In genomic region chr1:236354330-236355147, GRCh38 we compare ENCODE assay signal across 21 cellular contexts. TPM values are rescaled to one million over a fixed set of nuclear protein-coding genes. Genes with fewer than 3 reads are reported as not detected.
DNase-seq lines count a peak whose midpoint lies in the region; ATAC-seq and TF ChIP-seq lines count a peak whose summit lies in the region.
"Had no signal": no experiment of that assay in that cellular context is flagged by ENCODE, and none has a peak within 500 bp of the region (broad histone marks: within the 10 kb centered on the region; RNA-seq: fewer than 3 reads in every experiment).

No MANE protein-coding gene starts in this region.

- ATAC-seq in naive thymus-derived CD4-positive, alpha-beta T cell = no peak
- ATAC-seq in HG03342 (IDR thresholded peaks at IDR 0.05; ENCODE audit: unreplicated experiment) = no peak
- ATAC-seq: activated T-helper 17 cell treated with anti-CD3 and anti-CD28 coated beads, Interleukin-2, amount 50 U/mL, for 72 hours; gastroesophageal sphincter had no signal

- no peaks in the 10 kb centered on the region for H3K27me3 ChIP-seq in kidney epithelial cell (ENCODE audit: control insufficient read depth, insufficient read depth, low read length)
- H3K27me3 ChIP-seq in naive thymus-derived CD4-positive, alpha-beta T cell (ENCODE audit: control insufficient read depth in 2 of 2, insufficient read depth in 2 of 2, low read length in 2 of 2) = no peaks in the 10 kb centered on the region
- H3K27me3 ChIP-seq: ascending aorta; BLaER1 treated with 17β-estradiol and CSF1 and Interleukin-3, amounts not matched to agents 10 nM and 100 nM; gastroesophageal sphincter had no signal

- in situ Hi-C loops in KBM-7 (cut with MboI; ENCODE audit: low pct_unique_long_range_greater_than_20kb, low sequenced_read_pairs) (no loop called here), astrocyte of the cerebellum (cut with HindIII; ENCODE audit: low sequenced_read_pairs) (no loop called here)

- no peak overlapping the region for H3K4me3 Mint-ChIP-seq in naive thymus-derived CD4-positive, alpha-beta T cell
- H3K4me3 Mint-ChIP-seq: activated CD4-positive, alpha-beta memory T cell treated with anti-CD3 and anti-CD28 coated beads for 36 hours; activated T-helper 17 cell treated with anti-CD3 and anti-CD28 coated beads, Interleukin-2, amount 50 U/mL, for 72 hours had no signal

- H3K27me3 Mint-ChIP-seq in naive thymus-derived CD4-positive, alpha-beta T cell = peaks cover 10 to 16% (median 14%) of the 10 kb centered on the region in 5 donors

- POLR2A ChIA-PET in naive thymus-derived CD4-positive, alpha-beta T cell (lab: Charles Lee) = no interaction called here

- peaks cover 6 to 21% (median 14%) of the 10 kb centered on the region in 11 donors for H3K9me3 Mint-ChIP-seq in naive thymus-derived CD4-positive, alpha-beta T cell

- H3K36me3 ChIP-seq in kidney epithelial cell (ENCODE audit: control insufficient read depth, insufficient read depth, low read length) = no peaks in the 10 kb centered on the region
- H3K36me3 ChIP-seq in naive thymus-derived CD4-positive, alpha-beta T cell (ENCODE audit: control insufficient read depth in 2 of 3, insufficient read depth in 3 of 3, low read length in 3 of 3) = no peaks in the 10 kb centered on the region
- H3K36me3 ChIP-seq: ascending aorta; BLaER1 treated with 17β-estradiol and CSF1 and Interleukin-3, amounts not matched to agents 10 nM and 100 nM; gastroesophageal sphincter had no signal

- DNase-seq in EL = peak; percentile 49
- DNase-seq in KBM-7 = peak; percentile 46
- peak; percentile 28 for DNase-seq in astrocyte of the cerebellum (ENCODE audit: low read depth)
- peak; percentile 31 for DNase-seq in kidney epithelial cell (ENCODE audit: low read depth)
- no peak for DNase-seq in naive thymus-derived CD4-positive, alpha-beta T cell
- no peak for DNase-seq in NCI-H1694 (lab: John Stamatoyannopoulos, UW)
- no peak for DNase-seq in NCI-H510A (lab: John Stamatoyannopoulos, UW)
- DNase-seq: activated CD4-positive, alpha-beta memory T cell treated with anti-CD3 and anti-CD28 coated beads for 36 hours; effector memory CD4-positive, alpha-beta T cell; H7; NCI-H187; NCI-H524 treated with DMSO at 0.1 percent for 48 hours; stimulated activated CD4-positive, alpha-beta T cell treated with anti-CD3 and anti-CD28 coated beads, Interleukin-15, amount 100 ng/mL, for 24 hours; T-helper 9 cell had no signal

- H3K36me3 Mint-ChIP-seq in naive thymus-derived CD4-positive, alpha-beta T cell = peaks cover 0 to 12% (median 0%) of the 10 kb centered on the region in 5 donors

- CTCF ChIA-PET in naive thymus-derived CD4-positive, alpha-beta T cell (lab: Charles Lee) = no interaction called here

- intact Hi-C loops in naive thymus-derived CD4-positive, alpha-beta T cell (cut with micrococcal nuclease) = no loop called here

- no peak overlapping the region for H3K27ac ChIP-seq in naive thymus-derived CD4-positive, alpha-beta T cell (ENCODE audit: low read depth, low read length)
- H3K27ac ChIP-seq: ascending aorta; BLaER1 treated with 17β-estradiol and CSF1 and Interleukin-3, amounts not matched to agents 10 nM and 100 nM; gastroesophageal sphincter; KMS-11; RWPE1 had no signal

- no peak overlapping the region for H3K27ac Mint-ChIP-seq in naive thymus-derived CD4-positive, alpha-beta T cell
- H3K27ac Mint-ChIP-seq: activated CD4-positive, alpha-beta memory T cell treated with anti-CD3 and anti-CD28 coated beads for 36 hours; activated T-helper 17 cell treated with anti-CD3 and anti-CD28 coated beads, Interleukin-2, amount 50 U/mL, for 72 hours had no signal

- H3K4me1 Mint-ChIP-seq in naive thymus-derived CD4-positive, alpha-beta T cell = peaks cover 0 to 1% (median 0%) of the 10 kb centered on the region in 7 donors
- H3K4me1 Mint-ChIP-seq: activated T-helper 17 cell treated with anti-CD3 and anti-CD28 coated beads, Interleukin-2, amount 50 U/mL, for 72 hours had no signal

- H3K4me1 ChIP-seq in naive thymus-derived CD4-positive, alpha-beta T cell (ENCODE audit: control insufficient read depth in 2 of 2, insufficient read depth in 2 of 2, low read length in 2 of 2) = no peaks in the 10 kb centered on the region
- H3K4me1 ChIP-seq: ascending aorta, gastroesophageal sphincter had no signal

- H3K9me3 ChIP-seq in naive thymus-derived CD4-positive, alpha-beta T cell (ENCODE audit: control insufficient read depth in 2 of 3, low read length in 3 of 3) = no peaks in the 10 kb centered on the region

- TF ChIP-seq CTCF in astrocyte of the cerebellum (IDR thresholded peaks at IDR 0.05; ENCODE audit: low read depth, low read length, missing control alignments) (no peak), kidney epithelial cell (IDR thresholded peaks at IDR 0.05; ENCODE audit: insufficient read depth, low read length, poor library complexity, severe bottlenecking) (no peak)

- no peak overlapping the region for H3K4me3 ChIP-seq in astrocyte of the cerebellum (ENCODE audit: low read depth, low read length)
- no peak overlapping the region for H3K4me3 ChIP-seq in kidney epithelial cell (ENCODE audit: low read depth, low read length)
- no peak overlapping the region for H3K4me3 ChIP-seq in naive thymus-derived CD4-positive, alpha-beta T cell (ENCODE audit: low read length)
- H3K4me3 ChIP-seq: ascending aorta; BLaER1 treated with 17β-estradiol and CSF1 and Interleukin-3, amounts not matched to agents 10 nM and 100 nM; gastroesophageal sphincter had no signal

RNA-seq across cellular contexts. Expression of gene EDARADD, which starts 39.5 kb away (rescaled TPM):
- 4.2 and 4.7 TPM in 2 replicates for total RNA-seq in kidney epithelial cell
- 1 to 10 TPM in 2 of 5 experiments, under 1 TPM in 3; 0.38 to 6.6 (median 0.73) TPM for total RNA-seq in naive thymus-derived CD4-positive, alpha-beta T cell
- not detected for polyA plus RNA-seq in naive thymus-derived CD4-positive, alpha-beta T cell
- total RNA-seq: ascending aorta had no signal

Comparison
In these comparisons a context has a peak if more than half of its experiments do, and no peak if none do; other contexts are left out.
1. DNase-seq: peak in EL (single experiment), KBM-7 (single experiment), astrocyte of the cerebellum (single experiment) and kidney epithelial cell (single experiment); none in naive thymus-derived CD4-positive, alpha-beta T cell (0 of 9), NCI-H1694 (single experiment) and NCI-H510A (single experiment).